1 cellular context compared by ENCODE assay signal in the genomic region with DNA sequence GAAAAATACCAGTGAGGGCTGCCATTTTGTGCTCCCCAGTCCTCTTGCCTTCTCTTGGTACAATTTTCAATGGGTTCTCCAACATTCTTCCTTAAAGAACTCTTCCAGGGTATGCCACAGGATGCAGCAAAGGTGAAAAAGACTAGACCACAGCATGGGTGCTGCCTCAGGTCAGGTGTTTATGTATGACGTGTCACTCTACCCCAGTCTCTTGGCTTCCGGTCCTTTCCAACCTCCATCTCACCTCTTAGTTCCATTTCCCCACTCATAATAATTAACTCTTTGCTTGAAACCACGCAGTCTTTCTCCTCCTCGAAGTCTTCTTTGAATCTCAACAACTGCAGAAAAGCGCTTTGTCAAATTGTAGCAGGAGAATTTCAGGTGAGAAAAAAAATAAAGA.
TF ChIP-seq lines count a peak whose summit lies in the region.

No MANE protein-coding gene starts in this region.

TF ChIP-seq in GM12878, 131 proteins besides CTCF, POLR2A, EP300 and RAD21 (continued from another document):
- no peak for TF ChIP-seq ZBTB11 (CRISPR knock-in tag; IDR thresholded peaks at IDR 0.05)
- no peak for TF ChIP-seq ZNF384 (IDR thresholded peaks at IDR 0.05; ENCODE audit: borderline replicate concordance, low read depth, low read length)
- no peak for TF ChIP-seq SMAD1 (IDR thresholded peaks at IDR 0.05; ENCODE audit: low read depth, partially characterized antibody)
- TF ChIP-seq SRF (IDR thresholded peaks at IDR 0.05; ENCODE audit: low read depth in 2 of 2, low read length in 2 of 2) = no peak
- no peak for TF ChIP-seq BRCA1 (IDR thresholded peaks at IDR 0.05; ENCODE audit: low read depth, low read length)
